6 cellular contexts compared by ENCODE assay signal in the genomic region with DNA sequence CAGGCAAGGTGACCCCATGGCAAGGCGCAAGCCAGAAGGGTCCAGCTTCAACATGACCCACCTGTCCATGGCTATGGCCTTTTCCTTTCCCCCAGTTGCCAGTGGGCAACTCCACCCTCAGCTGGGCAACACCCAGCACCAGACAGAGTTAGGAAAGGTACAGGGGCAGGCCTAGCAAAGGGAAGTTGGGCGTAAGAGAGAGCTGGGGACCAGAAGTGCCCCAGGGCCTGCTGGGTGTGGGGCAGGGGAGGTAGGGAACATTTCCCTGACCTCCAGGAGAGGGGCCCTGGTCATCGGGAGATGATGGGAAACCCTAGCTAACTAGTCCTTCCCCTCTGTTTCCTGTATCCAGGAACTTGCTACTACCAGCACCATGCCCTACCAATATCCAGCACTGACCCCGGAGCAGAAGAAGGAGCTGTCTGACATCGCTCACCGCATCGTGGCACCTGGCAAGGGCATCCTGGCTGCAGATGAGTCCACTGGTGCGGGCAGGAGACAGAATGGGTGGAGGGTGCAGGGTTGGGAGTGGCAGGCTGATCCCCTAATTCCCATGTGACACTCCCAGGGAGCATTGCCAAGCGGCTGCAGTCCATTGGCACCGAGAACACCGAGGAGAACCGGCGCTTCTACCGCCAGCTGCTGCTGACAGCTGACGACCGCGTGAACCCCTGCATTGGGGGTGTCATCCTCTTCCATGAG. TPM values are rescaled to one million over a fixed set of nuclear protein-coding genes. Genes with fewer than 3 reads are reported as not detected.
A peak's percentile ranks its signal among the peaks of the same experiment; 100 is the strongest.
DNase-seq lines count a peak whose midpoint lies in the region; ATAC-seq and TF ChIP-seq lines count a peak whose summit lies in the region.

No MANE protein-coding gene starts in this region.

- no peaks in the 10 kb centered on the region for H3K27me3 ChIP-seq in H7 (ENCODE audit: control insufficient read depth, insufficient read depth, low read length)

- peaks cover 56% of the 10 kb centered on the region for H3K4me1 Mint-ChIP-seq in brain
- H3K4me1 Mint-ChIP-seq in natural killer cell treated with Interleukin-12 subunit alpha and Interleukin-12 subunit beta and Interleukin-15 and Interleukin-18, amount 100 ng/mL, for 72 hours (ENCODE audit: low read depth in 2 of 2): peaks cover 25 to 36% of the 10 kb centered on the region in 2 donors

- DNase-seq in H7 (no peak), SKM-1 treated with dmso at 0.1 percent for 144 hours (lab: John Stamatoyannopoulos, UW; ENCODE audit: unreplicated experiment) (no peak), germinal center (ENCODE audit: low spot score) (no peak)
- no peak for DNase-seq in natural killer cell treated with Interleukin-12 subunit alpha and Interleukin-12 subunit beta and Interleukin-15 and Interleukin-18, amount 100 ng/mL, for 72 hours (ENCODE audit: low spot score)

- H3K4me3 Mint-ChIP-seq in brain: peak overlapping the region; percentile 92 to 96 (median 96)
- peak overlapping the region; percentile 97 for H3K4me3 Mint-ChIP-seq in natural killer cell treated with Interleukin-12 subunit alpha and Interleukin-12 subunit beta and Interleukin-15 and Interleukin-18, amount 100 ng/mL, for 72 hours

- H3K36me3 Mint-ChIP-seq in brain: peaks cover 56% of the 10 kb centered on the region
- peaks cover 13% of the 10 kb centered on the region for H3K36me3 Mint-ChIP-seq in natural killer cell treated with Interleukin-12 subunit alpha and Interleukin-12 subunit beta and Interleukin-15 and Interleukin-18, amount 100 ng/mL, for 72 hours

- H3K9me3 Mint-ChIP-seq in brain: no peaks in the 10 kb centered on the region
- H3K9me3 Mint-ChIP-seq in natural killer cell treated with Interleukin-12 subunit alpha and Interleukin-12 subunit beta and Interleukin-15 and Interleukin-18, amount 100 ng/mL, for 72 hours: no peaks in the 10 kb centered on the region

- peaks cover 16% of the 10 kb centered on the region for H3K27me3 Mint-ChIP-seq in brain
- H3K27me3 Mint-ChIP-seq in natural killer cell treated with Interleukin-12 subunit alpha and Interleukin-12 subunit beta and Interleukin-15 and Interleukin-18, amount 100 ng/mL, for 72 hours: no peaks in the 10 kb centered on the region

- H3K36me3 ChIP-seq in H7 (replicated peaks; ENCODE audit: control insufficient read depth, insufficient read depth, low read length): peaks cover 33% of the 10 kb centered on the region

- H3K27ac Mint-ChIP-seq in brain: peak overlapping the region; percentile 95 to 100 (median 99)
- H3K27ac Mint-ChIP-seq in natural killer cell treated with Interleukin-12 subunit alpha and Interleukin-12 subunit beta and Interleukin-15 and Interleukin-18, amount 100 ng/mL, for 72 hours: peak overlapping the region; percentile 98

- no peak for ATAC-seq in natural killer cell treated with Interleukin-12 subunit alpha and Interleukin-12 subunit beta and Interleukin-15 and Interleukin-18, amount 100 ng/mL, for 72 hours
- ATAC-seq in HG03175 (IDR thresholded peaks at IDR 0.05; ENCODE audit: unreplicated experiment): no peak

- peak overlapping the region; percentile 99 for H3K4me3 ChIP-seq in H7 (ENCODE audit: insufficient read depth, low read depth, low read length)

- TF ChIP-seq CTCF in brain (conservative IDR thresholded peaks at IDR 0.05): no peak

RNA-seq across cellular contexts. Expression of gene ALDOA, which starts 1.5 kb away (rescaled TPM):
- 1,524 and 1,553 TPM in 2 replicates for total RNA-seq in H7 (2014; rRNA removed; shearing (Covaris generic))
- 1,509 TPM for polyA plus RNA-seq in brain (ENCODE audit: insufficient read depth, low read depth, low replicate concordance)
- total RNA-seq in natural killer cell treated with Interleukin-12 subunit alpha and Interleukin-12 subunit beta and Interleukin-15 and Interleukin-18, amount 100 ng/mL, for 72 hours: 1,000 to 10,000 TPM; 1,789 to 1,983 TPM

RNA-seq across cellular contexts. Expression of gene PPP4C, which starts 8.8 kb away (rescaled TPM):
- 201 and 256 TPM in 2 replicates for total RNA-seq in H7 (2014; rRNA removed; shearing (Covaris generic))
- 105 TPM for polyA plus RNA-seq in brain (ENCODE audit: insufficient read depth, low read depth, low replicate concordance)
- 100 to 1,000 TPM; 144 to 148 TPM for total RNA-seq in natural killer cell treated with Interleukin-12 subunit alpha and Interleukin-12 subunit beta and Interleukin-15 and Interleukin-18, amount 100 ng/mL, for 72 hours

RNA-seq across cellular contexts. Expression of gene TBX6, which starts 24.7 kb away (rescaled TPM):
- 2.9 and 4.6 TPM in 2 replicates for total RNA-seq in H7 (2014; rRNA removed; shearing (Covaris generic))
- polyA plus RNA-seq in brain (ENCODE audit: insufficient read depth, low read depth, low replicate concordance): 2.0 TPM
- total RNA-seq in natural killer cell treated with Interleukin-12 subunit alpha and Interleukin-12 subunit beta and Interleukin-15 and Interleukin-18, amount 100 ng/mL, for 72 hours: under 1 TPM; 0.29 to 0.78 TPM

RNA-seq across cellular contexts. Expression of gene YPEL3, which starts 29.0 kb away (rescaled TPM):
- 22.8 and 26.9 TPM in 2 replicates for total RNA-seq in H7 (2014; rRNA removed; shearing (Covaris generic))
- polyA plus RNA-seq in brain (ENCODE audit: insufficient read depth, low read depth, low replicate concordance): 277 TPM
- total RNA-seq in natural killer cell treated with Interleukin-12 subunit alpha and Interleukin-12 subunit beta and Interleukin-15 and Interleukin-18, amount 100 ng/mL, for 72 hours: 10 to 100 TPM; 21.1 to 25.8 TPM

RNA-seq across cellular contexts. Expression of gene TLCD3B, which starts 36.0 kb away (rescaled TPM):
- 3.0 and 5.5 TPM in 2 replicates for total RNA-seq in H7 (2014; rRNA removed; shearing (Covaris generic))
- 186 TPM for polyA plus RNA-seq in brain (ENCODE audit: insufficient read depth, low read depth, low replicate concordance)
- total RNA-seq in natural killer cell treated with Interleukin-12 subunit alpha and Interleukin-12 subunit beta and Interleukin-15 and Interleukin-18, amount 100 ng/mL, for 72 hours: 1 to 10 TPM; 1.4 to 5.3 TPM
